In genomic region chr4:68732653-68733466, GRCh38 we compare ENCODE assay signal across 12 cellular contexts.
DNase-seq lines count a peak whose midpoint lies in the region; ATAC-seq, FAIRE-seq and TF ChIP-seq lines count a peak whose summit lies in the region.
"Had no signal": no experiment of that assay in that cellular context is flagged by ENCODE, and none has a peak within 500 bp of the region (broad histone marks: within the 10 kb centered on the region; RNA-seq: fewer than 3 reads in every experiment).

No MANE protein-coding gene starts in this region.

- no TSS peak for BruUV-seq in Calu3 (replicated peaks; lab: Mats Ljungman, UMichigan)

- H3K4me3 Mint-ChIP-seq in Calu3 (ENCODE audit: low read depth, unreplicated experiment), result peak overlapping the region; percentile 6
- no peak overlapping the region for H3K4me3 Mint-ChIP-seq in activated naive CD8-positive, alpha-beta T cell treated with anti-CD3 and anti-CD28 coated beads, Interleukin-2, amount 50 U/mL, for 24 hours
- H3K4me3 Mint-ChIP-seq: stimulated activated memory B cell treated with anti-CD40 and anti-IgM and Interleukin-4, amounts not matched to agents 10 μg/mL and 1 μg/mL and 100 μg/mL, for 72 hours had no signal

- peaks cover 3% of the 10 kb centered on the region for H3K36me3 Mint-ChIP-seq in Calu3 (ENCODE audit: insufficient read depth, unreplicated experiment)
- no peaks in the 10 kb centered on the region for H3K36me3 Mint-ChIP-seq in activated naive CD8-positive, alpha-beta T cell treated with anti-CD3 and anti-CD28 coated beads, Interleukin-2, amount 50 U/mL, for 24 hours (ENCODE audit: low read depth)
- H3K36me3 Mint-ChIP-seq: stimulated activated memory B cell treated with anti-CD40 and anti-IgM and Interleukin-4, amounts not matched to agents 10 μg/mL and 1 μg/mL and 100 μg/mL, for 72 hours had no signal

- no peaks in the 10 kb centered on the region for H3K9me3 ChIP-seq in tibial artery
- H3K9me3 ChIP-seq: sigmoid colon, SJSA1 had no signal

- peak; percentile 53 for DNase-seq in Calu3
- no peak for DNase-seq in tibial artery
- no peak for DNase-seq in activated naive CD8-positive, alpha-beta T cell treated with anti-CD3 and anti-CD28 coated beads, Interleukin-2, amount 50 U/mL, for 24 hours
- DNase-seq in NCI-H1436 (lab: John Stamatoyannopoulos, UW), result no peak
- no peak for DNase-seq in NCI-H1092 treated with DMSO at 0.1 percent for 48 hours (lab: John Stamatoyannopoulos, UW)
- DNase-seq: activated CD8-positive, alpha-beta memory T cell treated with anti-CD3 and anti-CD28 coated beads, Interleukin-2, amount 50 U/mL, for 4 hours; sigmoid colon had no signal

- H3K4me1 Mint-ChIP-seq in Calu3 (ENCODE audit: low read depth, unreplicated experiment), result peaks cover 45% of the 10 kb centered on the region
- no peaks in the 10 kb centered on the region for H3K4me1 Mint-ChIP-seq in activated naive CD8-positive, alpha-beta T cell treated with anti-CD3 and anti-CD28 coated beads, Interleukin-2, amount 50 U/mL, for 24 hours
- H3K4me1 Mint-ChIP-seq: stimulated activated memory B cell treated with anti-CD40 and anti-IgM and Interleukin-4, amounts not matched to agents 10 μg/mL and 1 μg/mL and 100 μg/mL, for 72 hours had no signal

- H3K36me3 ChIP-seq in tibial artery, result no peaks in the 10 kb centered on the region
- H3K36me3 ChIP-seq: sigmoid colon, SJSA1 had no signal

- peak; percentile 82 for FAIRE-seq in islet of Langerhans (lab: Jason Lieb, UNC)

- peaks cover 7% of the 10 kb centered on the region for H3K9me3 Mint-ChIP-seq in Calu3 (ENCODE audit: low read depth, unreplicated experiment)
- peaks cover 4% of the 10 kb centered on the region for H3K9me3 Mint-ChIP-seq in activated naive CD8-positive, alpha-beta T cell treated with anti-CD3 and anti-CD28 coated beads, Interleukin-2, amount 50 U/mL, for 24 hours
- H3K9me3 Mint-ChIP-seq: stimulated activated memory B cell treated with anti-CD40 and anti-IgM and Interleukin-4, amounts not matched to agents 10 μg/mL and 1 μg/mL and 100 μg/mL, for 72 hours had no signal

- CTCF ChIA-PET in Calu3 (lab: Charles Lee), result interaction anchor here (1.1 to 1.3 kb wide), 4 partner anchors 16 to 173 kb away, joined by 3 to 4 read pairs (median 3); no protein-coding TSS in a partner anchor

- peak overlapping the region; percentile 61 for H3K27ac Mint-ChIP-seq in Calu3 (ENCODE audit: unreplicated experiment)
- H3K27ac Mint-ChIP-seq in activated naive CD8-positive, alpha-beta T cell treated with anti-CD3 and anti-CD28 coated beads, Interleukin-2, amount 50 U/mL, for 24 hours, result no peak overlapping the region
- H3K27ac Mint-ChIP-seq: stimulated activated memory B cell treated with anti-CD40 and anti-IgM and Interleukin-4, amounts not matched to agents 10 μg/mL and 1 μg/mL and 100 μg/mL, for 72 hours had no signal

- TF ChIP-seq CTCF in Calu3 (IDR thresholded peaks at IDR 0.05; ENCODE audit: unreplicated experiment) (no peak), tibial artery (IDR thresholded peaks at IDR 0.05) (no peak)

- no peaks in the 10 kb centered on the region for H3K27me3 ChIP-seq in tibial artery
- H3K27me3 ChIP-seq: sigmoid colon, SJSA1 had no signal

- intact Hi-C loops in Calu3 (cut with micrococcal nuclease; ENCODE audit: unreplicated experiment), result loop anchor here (1.0 to 5.0 kb wide), 4 partner anchors 78 to 299 kb away; no protein-coding TSS in a partner anchor
- intact Hi-C loops in tibial artery (cut with DNase I; ENCODE audit: low total_unique reads), result no loop called here

- peak; percentile 84 for ATAC-seq in GM21529 (IDR thresholded peaks at IDR 0.05; ENCODE audit: unreplicated experiment)
- peak; percentile 90 for ATAC-seq in HG03354 (IDR thresholded peaks at IDR 0.05; ENCODE audit: poor library complexity, severe bottlenecking, unreplicated experiment)
- no peak for ATAC-seq in activated naive CD8-positive, alpha-beta T cell treated with anti-CD3 and anti-CD28 coated beads, Interleukin-2, amount 50 U/mL, for 24 hours
- ATAC-seq: stimulated activated memory B cell treated with anti-CD40 and anti-IgM and Interleukin-4, amounts not matched to agents 10 μg/mL and 1 μg/mL and 100 μg/mL, for 72 hours had no signal

- H3K27ac ChIP-seq in tibial artery, result no peak overlapping the region
- H3K27ac ChIP-seq: sigmoid colon, SJSA1 had no signal

- no peak overlapping the region for H3K4me3 ChIP-seq in tibial artery
- H3K4me3 ChIP-seq: sigmoid colon, SJSA1 had no signal

- no peaks in the 10 kb centered on the region for H3K4me1 ChIP-seq in tibial artery
- H3K4me1 ChIP-seq: sigmoid colon, SJSA1 had no signal

- H3K27me3 Mint-ChIP-seq in Calu3 (ENCODE audit: unreplicated experiment), result no peaks in the 10 kb centered on the region
- peaks cover 9% of the 10 kb centered on the region for H3K27me3 Mint-ChIP-seq in activated naive CD8-positive, alpha-beta T cell treated with anti-CD3 and anti-CD28 coated beads, Interleukin-2, amount 50 U/mL, for 24 hours
- H3K27me3 Mint-ChIP-seq: stimulated activated memory B cell treated with anti-CD40 and anti-IgM and Interleukin-4, amounts not matched to agents 10 μg/mL and 1 μg/mL and 100 μg/mL, for 72 hours had no signal
